ENCODE assay signal across 8 cellular contexts in genomic region chr5:138178516-138179276, GRCh38. TPM values are rescaled to one million over a fixed set of nuclear protein-coding genes. Genes with fewer than 3 reads are reported as not detected.
A peak's percentile ranks its signal among the peaks of the same experiment; 100 is the strongest.
DNase-seq lines count a peak whose midpoint lies in the region; ATAC-seq and TF ChIP-seq lines count a peak whose summit lies in the region.

Gene BRD8 (minus strand): TSS chr5:138178630. CDS start chr5:138178614, 16 bp downstream.
Gene KIF20A (plus strand): TSS chr5:138179112. CDS start chr5:138179681, 569 bp downstream.

- no peak within 1 kb of the TSS for H3K27ac Mint-ChIP-seq in GM23338
- no peak within 1 kb of the TSS for H3K27ac Mint-ChIP-seq in activated T-cell treated with anti-CD3 and anti-CD28 coated beads, Interleukin-2, amount 50 U/mL, for 72 hours
- H3K27ac Mint-ChIP-seq in naive B cell = peak within 1 kb of the TSS in 1 of 6 donors; percentile 50
- H3K27ac Mint-ChIP-seq in stimulated activated memory B cell treated with anti-CD40 and anti-IgM and Interleukin-4, amounts not matched to agents 10 μg/mL and 1 μg/mL and 100 μg/mL, for 72 hours = no peak within 1 kb of the TSS

- H3K4me3 ChIP-seq in GM23338 (peak within 1 kb of the TSS; percentile 73), fibroblast of lung (replicated peaks in 1 of 4; ENCODE audit: control extremely low read depth in 1 of 4, insufficient read depth in 1 of 4, low read depth in 3 of 4, low read length in 4 of 4) (peak within 1 kb of the TSS; percentile 49 to 98 (median 84))

- DNase-seq in EH (ENCODE audit: low read depth) (peak; percentile 98), GM23338 (ENCODE audit: low spot score) (peak; percentile 99), Kasumi-1 (lab: John Stamatoyannopoulos, UW) (peak; percentile 99 to 100), RKO (ENCODE audit: low spot score) (peak; percentile 99), fibroblast of lung (ENCODE audit: low read depth in 2 of 2) (peak; percentile 95), naive B cell (peak; percentile 84)
- peak; percentile 91 to 94 for DNase-seq in activated T-cell treated with anti-CD3 and anti-CD28 coated beads, Interleukin-2, amount 50 U/mL, for 72 hours

- H3K36me3 Mint-ChIP-seq in GM23338 (ENCODE audit: low read depth) = peaks cover 61% of the 10 kb centered on the region
- peaks cover 8 to 13% of the 10 kb centered on the region in 2 donors for H3K36me3 Mint-ChIP-seq in activated T-cell treated with anti-CD3 and anti-CD28 coated beads, Interleukin-2, amount 50 U/mL, for 72 hours (ENCODE audit: insufficient read depth in 2 of 2)
- H3K36me3 Mint-ChIP-seq in naive B cell = no peaks in the 10 kb centered on the region
- peaks cover 13% of the 10 kb centered on the region for H3K36me3 Mint-ChIP-seq in stimulated activated memory B cell treated with anti-CD40 and anti-IgM and Interleukin-4, amounts not matched to agents 10 μg/mL and 1 μg/mL and 100 μg/mL, for 72 hours

- no peaks in the 10 kb centered on the region for H3K27me3 ChIP-seq in GM23338 (ENCODE audit: insufficient read depth)
- H3K27me3 ChIP-seq in fibroblast of lung (ENCODE audit: control insufficient read depth, insufficient read depth, low read length) = no peaks in the 10 kb centered on the region

- peak within 1 kb of the TSS; percentile 83 for H3K27ac ChIP-seq in GM23338 (ENCODE audit: low read depth)
- H3K27ac ChIP-seq in fibroblast of lung (ENCODE audit: insufficient read depth, low read length) = peak within 1 kb of the TSS; percentile 86

- H3K9me3 Mint-ChIP-seq in GM23338 = no peaks in the 10 kb centered on the region
- H3K9me3 Mint-ChIP-seq in activated T-cell treated with anti-CD3 and anti-CD28 coated beads, Interleukin-2, amount 50 U/mL, for 72 hours = no peaks in the 10 kb centered on the region
- H3K9me3 Mint-ChIP-seq in naive B cell = no peaks in the 10 kb centered on the region
- no peaks in the 10 kb centered on the region for H3K9me3 Mint-ChIP-seq in stimulated activated memory B cell treated with anti-CD40 and anti-IgM and Interleukin-4, amounts not matched to agents 10 μg/mL and 1 μg/mL and 100 μg/mL, for 72 hours

- H3K9me2 ChIP-seq in GM23338 (ENCODE audit: insufficient read depth) = no peaks in the 10 kb centered on the region

- H3K9ac ChIP-seq in fibroblast of lung (ENCODE audit: insufficient read depth, low read length) = peak within 1 kb of the TSS; percentile 52

- H4K20me1 ChIP-seq in GM23338 (replicated peaks; ENCODE audit: insufficient read depth) (no peaks in the 10 kb centered on the region; the same call in 1 of the 2 replicates), fibroblast of lung (ENCODE audit: control insufficient read depth, extremely low read depth, insufficient read depth, low read length) (no peaks in the 10 kb centered on the region)

- H3K4me3 Mint-ChIP-seq in GM23338 (no peak within 1 kb of the TSS), naive B cell (peak within 1 kb of the TSS in 1 of 8 donors; percentile 9)
- no peak within 1 kb of the TSS for H3K4me3 Mint-ChIP-seq in activated T-cell treated with anti-CD3 and anti-CD28 coated beads, Interleukin-2, amount 50 U/mL, for 72 hours
- no peak within 1 kb of the TSS for H3K4me3 Mint-ChIP-seq in stimulated activated memory B cell treated with anti-CD40 and anti-IgM and Interleukin-4, amounts not matched to agents 10 μg/mL and 1 μg/mL and 100 μg/mL, for 72 hours

- peaks cover 2% of the 10 kb centered on the region; the same call in 2 of the 3 replicates for H3K4me1 Mint-ChIP-seq in GM23338
- peaks cover 23% of the 10 kb centered on the region for H3K4me1 Mint-ChIP-seq in activated T-cell treated with anti-CD3 and anti-CD28 coated beads, Interleukin-2, amount 50 U/mL, for 72 hours (ENCODE audit: low read depth)
- H3K4me1 Mint-ChIP-seq in naive B cell = peaks cover 0 to 9% (median 0%) of the 10 kb centered on the region in 3 donors
- peaks cover 2% of the 10 kb centered on the region for H3K4me1 Mint-ChIP-seq in stimulated activated memory B cell treated with anti-CD40 and anti-IgM and Interleukin-4, amounts not matched to agents 10 μg/mL and 1 μg/mL and 100 μg/mL, for 72 hours

- H3K36me3 ChIP-seq in GM23338 (ENCODE audit: insufficient read depth) (peaks cover 45% of the 10 kb centered on the region), fibroblast of lung (ENCODE audit: control insufficient read depth, insufficient read depth, low read length) (peaks cover 2% of the 10 kb centered on the region)

- 0 out of 2 replicates have a peak, but pooled peaks cover 6% of the 10 kb centered on the region for H3F3A ChIP-seq in GM23338 (replicated peaks; ENCODE audit: low read depth)

- H3K4me1 ChIP-seq in GM23338 (ENCODE audit: insufficient read depth) (peaks cover 12% of the 10 kb centered on the region), fibroblast of lung (ENCODE audit: control insufficient read depth, extremely low read depth, insufficient read depth, low read length) (no peaks in the 10 kb centered on the region)

- peak within 1 kb of the TSS; percentile 87 for H3K4me2 ChIP-seq in GM23338
- H3K4me2 ChIP-seq in fibroblast of lung (ENCODE audit: extremely low read depth, insufficient read depth, low read length) = peak within 1 kb of the TSS; percentile 97

- peak; percentile 87 for ATAC-seq in GM23338
- ATAC-seq in activated T-cell treated with anti-CD3 and anti-CD28 coated beads, Interleukin-2, amount 50 U/mL, for 72 hours (replicated peaks in 1 of 2) = peak; percentile 89 to 91
- peak; percentile 83 to 87 for ATAC-seq in naive B cell (ENCODE audit: low read depth in 2 of 2)
- ATAC-seq in stimulated activated memory B cell treated with anti-CD40 and anti-IgM and Interleukin-4, amounts not matched to agents 10 μg/mL and 1 μg/mL and 100 μg/mL, for 72 hours = peak; percentile 97

- peaks cover 6% of the 10 kb centered on the region for H3K27me3 Mint-ChIP-seq in GM23338 (ENCODE audit: insufficient read depth, low read depth, poor library complexity)
- H3K27me3 Mint-ChIP-seq in activated T-cell treated with anti-CD3 and anti-CD28 coated beads, Interleukin-2, amount 50 U/mL, for 72 hours (ENCODE audit: low read depth) = no peaks in the 10 kb centered on the region
- H3K27me3 Mint-ChIP-seq in naive B cell = no peaks in the 10 kb centered on the region
- H3K27me3 Mint-ChIP-seq in stimulated activated memory B cell treated with anti-CD40 and anti-IgM and Interleukin-4, amounts not matched to agents 10 μg/mL and 1 μg/mL and 100 μg/mL, for 72 hours = no peaks in the 10 kb centered on the region

- H2AFZ ChIP-seq in GM23338 = peak within 1 kb of the TSS; percentile 64
- H2AFZ ChIP-seq in fibroblast of lung (ENCODE audit: low read length) = peak within 1 kb of the TSS; percentile 85

- H3K9me3 ChIP-seq in fibroblast of lung (ENCODE audit: control insufficient read depth, insufficient read depth, low read depth, low read length) = no peaks in the 10 kb centered on the region

- H3K79me2 ChIP-seq in GM23338 (replicated peaks; ENCODE audit: insufficient read depth) (peaks cover 56% of the 10 kb centered on the region), fibroblast of lung (ENCODE audit: control insufficient read depth, insufficient read depth, low read length) (peaks cover 49% of the 10 kb centered on the region)

- TF ChIP-seq CTCF in GM23338 (conservative IDR thresholded peaks at IDR 0.05; ENCODE audit: low read depth in 2 of 2) (no peak), fibroblast of lung (conservative IDR thresholded peaks at IDR 0.05 in 1 of 2, IDR thresholded peaks at IDR 0.05 in 1 of 2; ENCODE audit: low read depth in 1 of 2, low read length in 2 of 2) (no peak)

TF ChIP-seq in GM23338, 12 proteins besides CTCF, POLR2A, EP300 and RAD21 (continues in another document):
- TF ChIP-seq EZH2 (IDR thresholded peaks at IDR 0.05; ENCODE audit: low read depth, unreplicated experiment) = no peak
- no peak for TF ChIP-seq JUNB (IDR thresholded peaks at IDR 0.05; ENCODE audit: unreplicated experiment)
- TF ChIP-seq REST (IDR thresholded peaks at IDR 0.05; ENCODE audit: unreplicated experiment) = peak; percentile 10

RNA-seq across cellular contexts. Expression of gene BRD8, which starts in this region (rescaled TPM):
- 39.1 and 45.8 TPM in 2 replicates for total RNA-seq in GM23338 (2014; rRNA removed; shearing (Covaris generic))
- polyA plus RNA-seq in GM23338 (2016; fragmentation: Nextera tagmentation; extraction: Ambion mirVana) (109 and 117 TPM in 2 replicates), fibroblast of lung (52.1 and 62.2 TPM in 2 replicates), naive B cell (ENCODE audit: low read depth in 6 of 6) (10 to 100 TPM; 11.2 to 38.2 (median 26.2) TPM)
- 10 to 100 TPM; 66.8 to 94.7 TPM for total RNA-seq in activated T-cell treated with anti-CD3 and anti-CD28 coated beads, Interleukin-2, amount 50 U/mL, for 72 hours
- 38.5 and 47.4 TPM in 2 replicates for total RNA-seq in fibroblast of lung
- polyA plus RNA-seq in fibroblast of lung (2012) = 34.9 and 41.1 TPM in 2 replicates
- polyA minus RNA-seq in fibroblast of lung (ENCODE audit: low replicate concordance) = 24.8 and 28.2 TPM in 2 replicates

RNA-seq across cellular contexts. Expression of gene KIF20A, which starts in this region (rescaled TPM):
- total RNA-seq in GM23338 (2014; rRNA removed; shearing (Covaris generic)) = 60.4 and 64.9 TPM in 2 replicates
- polyA plus RNA-seq in GM23338 (2016; fragmentation: Nextera tagmentation; extraction: Ambion mirVana) (35.8 and 41.0 TPM in 2 replicates), fibroblast of lung (17.4 and 68.7 TPM in 2 replicates), naive B cell (ENCODE audit: low read depth in 6 of 6) (not detected)
- 10 to 100 TPM; 39.9 to 50.4 TPM for total RNA-seq in activated T-cell treated with anti-CD3 and anti-CD28 coated beads, Interleukin-2, amount 50 U/mL, for 72 hours
- 1.8 and 23.8 TPM in 2 replicates for total RNA-seq in fibroblast of lung
- polyA plus RNA-seq in fibroblast of lung (2012) = 13.1 and 47.3 TPM in 2 replicates
- polyA minus RNA-seq in fibroblast of lung (ENCODE audit: low replicate concordance) = 79.9 and 113 TPM in 2 replicates

Comparison
In these comparisons a context has a peak if more than half of its experiments do, and no peak if none do; other contexts are left out.
1. Peak in every context shown above with its lines: DNase-seq, ATAC-seq, H3K4me3 ChIP-seq and H3K27ac ChIP-seq.
2. RNA of gene KIF20A (polyA plus RNA-seq): 35.8 to 41.0 TPM in GM23338 and 13.1 to 68.7 TPM in fibroblast of lung; not detected in naive B cell; every median in the first group is over 10 times any median in the second.